Comparison of ENCODE assay signal across 21 cellular contexts in the genomic region with DNA sequence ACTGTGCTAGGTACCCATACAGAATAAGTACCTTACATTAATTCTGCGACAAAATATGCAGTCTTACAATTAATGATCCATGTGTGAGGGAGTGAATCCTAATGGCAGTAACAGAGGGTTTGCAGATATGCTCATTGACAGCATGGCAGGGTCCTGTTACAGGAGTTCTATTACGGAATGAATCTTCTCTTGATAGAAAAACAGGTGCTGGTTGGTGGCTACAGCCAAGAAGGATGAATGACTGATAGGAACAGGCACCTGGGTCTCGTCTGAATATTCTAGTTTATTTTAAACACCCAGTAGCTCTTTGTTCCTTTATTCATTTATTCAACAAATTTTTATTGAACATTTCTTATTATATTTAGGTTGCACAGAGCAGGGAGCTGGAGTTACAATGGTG. TPM values are rescaled to one million over a fixed set of nuclear protein-coding genes. Genes with fewer than 3 reads are reported as not detected.
DNase-seq lines count a peak whose midpoint lies in the region; ATAC-seq and TF ChIP-seq lines count a peak whose summit lies in the region.
"Had no signal": no experiment of that assay in that cellular context is flagged by ENCODE, and none has a peak within 500 bp of the region (broad histone marks: within the 10 kb centered on the region; RNA-seq: fewer than 3 reads in every experiment).

No MANE protein-coding gene starts in this region.

- H3K27me3 ChIP-seq in psoas muscle (ENCODE audit: insufficient read depth in 3 of 3, low read length in 2 of 3): no peaks in the 10 kb centered on the region
- H3K27me3 ChIP-seq: BLaER1 treated with 17β-estradiol and CSF1 and Interleukin-3, amounts not matched to agents 10 nM and 100 nM had no signal

- no peak overlapping the region for H3K27ac ChIP-seq in psoas muscle
- H3K27ac ChIP-seq: 22Rv1; A549; BLaER1 treated with 17β-estradiol and CSF1 and Interleukin-3, amounts not matched to agents 10 nM and 100 nM; C4-2B had no signal

- intact Hi-C loops in psoas muscle (cut with DNase I): no loop called here
- intact Hi-C loops in posterior vena cava (cut with DNase I): no loop called here

- DNase-seq in LHCN-M2 (ENCODE audit: low read depth) (peak; percentile 6), myocyte (ENCODE audit: low read depth) (peak; percentile 75), psoas muscle (no peak), DMS153 treated with DMSO at 0.1 percent for 48 hours (lab: John Stamatoyannopoulos, UW; ENCODE audit: unreplicated experiment) (no peak), posterior vena cava (ENCODE audit: low spot score) (no peak), hippocampal formation (lab: John Stamatoyannopoulos, UW) (no peak)
- DNase-seq: AML-193; Caco-2; Calu3; CD4-positive, alpha-beta T cell; CD8-positive, alpha-beta T cell; DMS53; DMS79; DND-41; EL; GDM1 had no signal

- ATAC-seq in psoas muscle: peak in 3 of 4 donors; percentile 32 to 77 (median 37)
- ATAC-seq: CD8-positive, alpha-beta T cell; GM12878 had no signal

- no peaks in the 10 kb centered on the region for H3K9me3 ChIP-seq in psoas muscle
- H3K9me3 ChIP-seq: A549; BLaER1 treated with 17β-estradiol and CSF1 and Interleukin-3, amounts not matched to agents 10 nM and 100 nM; Caco-2 had no signal

- TF ChIP-seq CTCF in psoas muscle (IDR thresholded peaks at IDR 0.05): no peak

- no peaks in the 10 kb centered on the region for H3K4me1 ChIP-seq in psoas muscle
- H3K4me1 ChIP-seq: A549, Caco-2 had no signal

- no peaks in the 10 kb centered on the region for H3K36me3 ChIP-seq in psoas muscle (ENCODE audit: insufficient read depth in 1 of 2, low read depth in 1 of 2)
- H3K36me3 ChIP-seq: BLaER1 treated with 17β-estradiol and CSF1 and Interleukin-3, amounts not matched to agents 10 nM and 100 nM had no signal

- no peak overlapping the region for H3K4me3 ChIP-seq in psoas muscle
- H3K4me3 ChIP-seq: A549; BLaER1 treated with 17β-estradiol and CSF1 and Interleukin-3, amounts not matched to agents 10 nM and 100 nM; GM12878 had no signal

- WGBS in psoas muscle, 3 donors: 38 to 46% (median 39%) methylated on average over 3 of the region's 3 CpGs

RNA-seq across cellular contexts. Expression of a gene that starts 22.8 kb away (rescaled TPM):
- 1.7 and 1.9 TPM in 2 replicates for total RNA-seq in LHCN-M2 (2014; rRNA removed)
- 0.79 TPM for polyA plus RNA-seq in LHCN-M2 (2012)
- 3.5 and 3.6 TPM in 2 replicates for total RNA-seq in myocyte
- 1.8 TPM for polyA plus RNA-seq in myocyte (2012)
- total RNA-seq in psoas muscle: 1 to 10 TPM; 1.4 to 2.1 (median 1.8) TPM
- polyA plus RNA-seq in psoas muscle: 1 to 10 TPM in 2 of 3 donors, under 1 TPM in 1; 0.70 to 5.0 (median 1.0) TPM
- 1 to 10 TPM; 1.2 to 1.4 TPM for total RNA-seq in posterior vena cava

RNA-seq across cellular contexts. Expression of a gene that starts 23.0 kb away (rescaled TPM):
- total RNA-seq in LHCN-M2 (2014; rRNA removed) (29.2 and 39.3 TPM in 2 replicates), myocyte (35.5 and 35.7 TPM in 2 replicates), psoas muscle (10 to 100 TPM; 50.4 to 82.8 (median 65.1) TPM), posterior vena cava (10 to 100 TPM; 57.1 to 62.6 TPM)
- polyA plus RNA-seq in LHCN-M2 (2012): 99.3 TPM
- polyA plus RNA-seq in myocyte (2012): 130 TPM
- 100 to 1,000 TPM in 2 of 3 donors, 10 to 100 TPM in 1; 99.8 to 128 (median 117) TPM for polyA plus RNA-seq in psoas muscle

Comparison
In these comparisons a context has a peak if more than half of its experiments do, and no peak if none do; other contexts are left out.
1. DNase-seq: peak in LHCN-M2 (single experiment) and myocyte (single experiment); none in psoas muscle (0 of 2), DMS153 treated with DMSO at 0.1 percent for 48 hours (single experiment), posterior vena cava (single experiment) and hippocampal formation (0 of 2).